Comparison of ENCODE assay signal across 12 cellular contexts in genomic region chr6:167103041-167103816, GRCh38.
DNase-seq lines count a peak whose midpoint lies in the region; ATAC-seq and TF ChIP-seq lines count a peak whose summit lies in the region.
"Had no signal": no experiment of that assay in that cellular context is flagged by ENCODE, and none has a peak within 500 bp of the region (broad histone marks: within the 10 kb centered on the region; RNA-seq: fewer than 3 reads in every experiment).

No MANE protein-coding gene starts in this region.

- no peak overlapping the region for H3K27ac ChIP-seq in KMS-11
- H3K27ac ChIP-seq: foreskin keratinocyte had no signal

- no peaks in the 10 kb centered on the region for H4K20me1 ChIP-seq in KMS-11 (ENCODE audit: insufficient read depth)

- no peak overlapping the region for H2AFZ ChIP-seq in KMS-11 (ENCODE audit: low read depth)
- H2AFZ ChIP-seq: GM23338 had no signal

- no peaks in the 10 kb centered on the region for H3K27me3 Mint-ChIP-seq in stimulated activated naive B cell treated with anti-CD40 and anti-IgM and Interleukin-4, amounts not matched to agents 10 μg/mL and 1 μg/mL and 100 μg/mL, for 72 hours

- H3K9ac ChIP-seq in KMS-11 = no peak overlapping the region

- peak; percentile 3 for DNase-seq in activated naive CD4-positive, alpha-beta T cell treated with Interleukin-2 at 50 U/mL for 16 hours
- no peak for DNase-seq in activated naive CD4-positive, alpha-beta T cell treated with anti-CD3 and anti-CD28 coated beads, Interleukin-2, amount 50 U/mL, for 16 hours
- no peak for DNase-seq in stimulated activated naive B cell treated with anti-CD40 and anti-IgM and Interleukin-4, amounts not matched to agents 10 μg/mL and 1 μg/mL and 100 μg/mL, for 72 hours
- DNase-seq in hypothalamus (lab: John Stamatoyannopoulos, UW) (no peak), cerebellar cortex (ENCODE audit: low spot score) (no peak)
- DNase-seq in stimulated activated CD8-positive, alpha-beta memory T cell treated with anti-CD3 and anti-CD28 coated beads, Interleukin-4, amount 100 ng/mL, for 48 hours = no peak
- DNase-seq: anterior cingulate cortex, foreskin keratinocyte, natural killer cell had no signal

- H3K4me3 ChIP-seq in KMS-11 (IDR thresholded peaks at IDR 0.05; ENCODE audit: insufficient read depth, low read depth, low read length) = no peak overlapping the region
- H3K4me3 ChIP-seq: GM23338 had no signal

- H3K4me2 ChIP-seq in KMS-11 = peak overlapping the region; percentile 29; the same call in 1 of the 2 replicates
- H3K4me2 ChIP-seq: GM23338 had no signal

- no peaks in the 10 kb centered on the region for H3K79me2 ChIP-seq in KMS-11 (ENCODE audit: insufficient read depth, low read depth)

- peaks cover 70 to 86% of the 10 kb centered on the region in 2 donors for H3K4me1 Mint-ChIP-seq in stimulated activated naive B cell treated with anti-CD40 and anti-IgM and Interleukin-4, amounts not matched to agents 10 μg/mL and 1 μg/mL and 100 μg/mL, for 72 hours

- H3K36me3 Mint-ChIP-seq in stimulated activated naive B cell treated with anti-CD40 and anti-IgM and Interleukin-4, amounts not matched to agents 10 μg/mL and 1 μg/mL and 100 μg/mL, for 72 hours = peaks cover 0 to 5% of the 10 kb centered on the region in 2 donors
- H3K36me3 Mint-ChIP-seq: natural killer cell had no signal

- peak overlapping the region in 1 of 2 donors; percentile 50 for H3K4me3 Mint-ChIP-seq in stimulated activated naive B cell treated with anti-CD40 and anti-IgM and Interleukin-4, amounts not matched to agents 10 μg/mL and 1 μg/mL and 100 μg/mL, for 72 hours
- H3K4me3 Mint-ChIP-seq: GM23338, natural killer cell had no signal

- peaks cover 2 to 6% of the 10 kb centered on the region in 2 donors for H3K9me3 Mint-ChIP-seq in stimulated activated naive B cell treated with anti-CD40 and anti-IgM and Interleukin-4, amounts not matched to agents 10 μg/mL and 1 μg/mL and 100 μg/mL, for 72 hours
- H3K9me3 Mint-ChIP-seq: GM23338, natural killer cell had no signal

- no peaks in the 10 kb centered on the region for H3K36me3 ChIP-seq in KMS-11 (ENCODE audit: insufficient read depth)

- TF ChIP-seq CTCF in KMS-11 (conservative IDR thresholded peaks at IDR 0.05; ENCODE audit: low read depth, low read length) = no peak

- peaks cover 24% of the 10 kb centered on the region for H3K4me1 ChIP-seq in KMS-11 (ENCODE audit: low read depth, poor library complexity, severe bottlenecking)
- H3K4me1 ChIP-seq: foreskin keratinocyte had no signal

- H3K27me3 ChIP-seq in KMS-11 (ENCODE audit: insufficient read depth, low read depth) = 0 out of 2 replicates have a peak, but pooled peaks cover 3% of the 10 kb centered on the region
- H3K27me3 ChIP-seq: foreskin keratinocyte had no signal

- ATAC-seq in HG02759 (IDR thresholded peaks at IDR 0.05; ENCODE audit: unreplicated experiment) = peak; percentile 93
- ATAC-seq in stimulated activated naive B cell treated with anti-CD40 and anti-IgM and Interleukin-4, amounts not matched to agents 10 μg/mL and 1 μg/mL and 100 μg/mL, for 72 hours (replicated peaks) = peak; percentile 85 to 88
- ATAC-seq: foreskin keratinocyte, GM23338 had no signal

- peak overlapping the region; percentile 70 for H3K27ac Mint-ChIP-seq in stimulated activated naive B cell treated with anti-CD40 and anti-IgM and Interleukin-4, amounts not matched to agents 10 μg/mL and 1 μg/mL and 100 μg/mL, for 72 hours
- H3K27ac Mint-ChIP-seq: GM23338 had no signal
